ENCODE assay signal across 21 cellular contexts in the genomic region with DNA sequence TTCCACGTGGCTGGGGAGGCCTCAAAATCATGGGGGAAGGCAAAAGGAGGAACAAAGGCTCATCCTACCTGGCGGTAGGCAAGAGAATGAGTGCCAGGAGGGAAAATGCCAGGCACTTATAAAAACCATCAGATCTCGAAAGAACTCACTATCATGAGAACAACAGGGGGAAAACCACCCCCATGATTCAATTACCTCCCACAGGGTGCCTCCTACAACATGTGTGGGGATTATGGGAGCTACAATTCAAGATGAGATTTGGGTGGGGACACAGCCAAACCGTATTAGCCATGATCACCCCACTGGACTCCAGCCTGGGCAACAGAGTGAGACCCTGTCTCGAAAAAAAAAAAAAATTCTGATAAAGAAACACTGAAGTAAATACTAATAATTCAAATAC.
"Had no signal": no experiment of that assay in that cellular context is flagged by ENCODE, and none has a peak within 500 bp of the region (broad histone marks: within the 10 kb centered on the region; RNA-seq: fewer than 3 reads in every experiment).

No MANE protein-coding gene starts in this region.

- ATAC-seq: activated T-cell treated with anti-CD3 and anti-CD28 coated beads, Interleukin-2, amount 50 U/mL, for 72 hours; body of pancreas; left cardiac atrium; pancreas; psoas muscle had no signal

- H3K36me3 ChIP-seq: cardiac muscle cell, heart right ventricle, pancreas, right atrium auricular region, vagina had no signal

- H3K4me1 Mint-ChIP-seq: nephron progenitor cell had no signal

- H3K4me1 ChIP-seq: psoas muscle, vagina had no signal

- H3K9me3 ChIP-seq: body of pancreas, heart right ventricle, pancreas, psoas muscle, right atrium auricular region, thoracic aorta, vagina had no signal

- H3K4me3 ChIP-seq: body of pancreas, cardiac muscle cell, heart right ventricle, pancreas, psoas muscle, right atrium auricular region, thoracic aorta, vagina had no signal

- H3K9me3 Mint-ChIP-seq: activated CD4-positive, alpha-beta memory T cell treated with anti-CD3 and anti-CD28 coated beads for 36 hours; activated naive CD4-positive, alpha-beta T cell treated with anti-CD3 and anti-CD28 coated beads, Interleukin-2, amount 10 ng/mL, durations not matched to agents 7 days and 5 days; activated T-cell treated with anti-CD3 and anti-CD28 coated beads, Interleukin-2, amount 50 U/mL, for 72 hours; nephron progenitor cell had no signal

- H3K4me3 Mint-ChIP-seq: activated CD4-positive, alpha-beta memory T cell treated with anti-CD3 and anti-CD28 coated beads for 36 hours; activated naive CD4-positive, alpha-beta T cell treated with anti-CD3 and anti-CD28 coated beads, Interleukin-2, amount 10 ng/mL, durations not matched to agents 7 days and 5 days; activated T-cell treated with anti-CD3 and anti-CD28 coated beads, Interleukin-2, amount 50 U/mL, for 72 hours; nephron progenitor cell; type B pancreatic cell had no signal

- H3K27me3 Mint-ChIP-seq: activated CD4-positive, alpha-beta memory T cell treated with anti-CD3 and anti-CD28 coated beads for 36 hours; activated naive CD4-positive, alpha-beta T cell treated with anti-CD3 and anti-CD28 coated beads, Interleukin-2, amount 10 ng/mL, durations not matched to agents 7 days and 5 days; type B pancreatic cell had no signal

- H3K27ac ChIP-seq: body of pancreas, cardiac muscle cell, heart right ventricle, pancreas, psoas muscle, right atrium auricular region, thoracic aorta, vagina had no signal

- DNase-seq: activated CD4-positive, alpha-beta memory T cell treated with anti-CD3 and anti-CD28 coated beads for 36 hours; activated CD4-positive, alpha-beta T cell treated with anti-CD3 and anti-CD28 coated beads for 48 hours; activated effector memory CD4-positive, alpha-beta T cell treated with Interleukin-2 at 50 U/mL for 16 hours; activated naive CD4-positive, alpha-beta T cell treated with anti-CD3 and anti-CD28 coated beads, Interleukin-2, amount 10 ng/mL, durations not matched to agents 7 days and 5 days; activated T-cell treated with anti-CD3 and anti-CD28 coated beads, Interleukin-2, amount 50 U/mL, for 72 hours; anterior cingulate cortex; body of pancreas; cortex of kidney; foreskin fibroblast; heart right ventricle; islet precursor cell; left cardiac atrium; nephron progenitor cell; pancreas; psoas muscle; stimulated activated CD4-positive, alpha-beta T cell treated with anti-CD3 and anti-CD28 coated beads, Interleukin-1b, Interleukin-23, amount 100 ng/mL, for 48 hours had no signal

- H3K27ac Mint-ChIP-seq: activated CD4-positive, alpha-beta memory T cell treated with anti-CD3 and anti-CD28 coated beads for 36 hours; activated naive CD4-positive, alpha-beta T cell treated with anti-CD3 and anti-CD28 coated beads, Interleukin-2, amount 10 ng/mL, durations not matched to agents 7 days and 5 days; activated T-cell treated with anti-CD3 and anti-CD28 coated beads, Interleukin-2, amount 50 U/mL, for 72 hours; nephron progenitor cell; type B pancreatic cell had no signal

- H3K36me3 Mint-ChIP-seq: activated CD4-positive, alpha-beta memory T cell treated with anti-CD3 and anti-CD28 coated beads for 36 hours had no signal

- H3K27me3 ChIP-seq: body of pancreas, cardiac muscle cell, heart right ventricle, pancreas, right atrium auricular region, vagina had no signal
